In genomic region chr11:1830500-1831223, GRCh38 we compare ENCODE assay signal across 2 cellular contexts.
TF ChIP-seq lines count a peak whose summit lies in the region.

No MANE protein-coding gene starts in this region.

TF ChIP-seq in HEK293, 187 proteins besides CTCF, POLR2A, EP300 and RAD21:
- TF ChIP-seq GLIS2 (tag by site-specific recombination; IDR thresholded peaks at IDR 0.05) (peak; percentile 33; the same call in 1 of the 2 replicates), GLIS1 (tag by site-specific recombination; IDR thresholded peaks at IDR 0.05) (0 out of 2 replicates have a peak, but pooled peaks have one; percentile 37), ZIC2 (tag by site-specific recombination; IDR thresholded peaks at IDR 0.05) (peak; percentile 77), ZBTB10 (tag by site-specific recombination; IDR thresholded peaks at IDR 0.05) (peak; percentile 26; the same call in 1 of the 2 replicates), OVOL3 (tag by site-specific recombination; IDR thresholded peaks at IDR 0.05) (no peak), ZFHX2 (tag by site-specific recombination; conservative IDR thresholded peaks at IDR 0.05) (peak; percentile 42), ZNF585B (tag by site-specific recombination; IDR thresholded peaks at IDR 0.05) (no peak), ZNF366 (tag by site-specific recombination; conservative IDR thresholded peaks at IDR 0.05) (0 out of 2 replicates have a peak, but pooled peaks have one; percentile 12), BCL6B (tag by site-specific recombination; IDR thresholded peaks at IDR 0.05) (no peak)
- TF ChIP-seq, protein P1, sequence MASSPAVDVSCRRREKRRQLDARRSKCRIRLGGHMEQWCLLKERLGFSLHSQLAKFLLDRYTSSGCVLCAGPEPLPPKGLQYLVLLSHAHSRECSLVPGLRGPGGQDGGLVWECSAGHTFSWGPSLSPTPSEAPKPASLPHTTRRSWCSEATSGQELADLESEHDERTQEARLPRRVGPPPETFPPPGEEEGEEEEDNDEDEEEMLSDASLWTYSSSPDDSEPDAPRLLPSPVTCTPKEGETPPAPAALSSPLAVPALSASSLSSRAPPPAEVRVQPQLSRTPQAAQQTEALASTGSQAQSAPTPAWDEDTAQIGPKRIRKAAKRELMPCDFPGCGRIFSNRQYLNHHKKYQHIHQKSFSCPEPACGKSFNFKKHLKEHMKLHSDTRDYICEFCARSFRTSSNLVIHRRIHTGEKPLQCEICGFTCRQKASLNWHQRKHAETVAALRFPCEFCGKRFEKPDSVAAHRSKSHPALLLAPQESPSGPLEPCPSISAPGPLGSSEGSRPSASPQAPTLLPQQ (tag by site-specific recombination; IDR thresholded peaks at IDR 0.05): peak; percentile 53
TF ChIP-seq in HEK293: peak in this region for 7.

TF ChIP-seq in GM12878, 131 proteins besides CTCF, POLR2A, EP300 and RAD21:
- TF ChIP-seq NR2F1 (conservative IDR thresholded peaks at IDR 0.05) (peak; percentile 24; the same call in 1 of the 2 replicates), CHD1 (IDR thresholded peaks at IDR 0.05; ENCODE audit: low read depth, low read length) (peak; percentile 89; the same call in 1 of the 2 replicates), YBX1 (IDR thresholded peaks at IDR 0.05) (no peak), BHLHE40 (IDR thresholded peaks at IDR 0.05; ENCODE audit: borderline replicate concordance in 1 of 2, low read depth in 2 of 2, low read length in 1 of 2) (peak in 1 of 2 experiments; percentile 68; a peak in 2 of 4 replicates), NBN (IDR thresholded peaks at IDR 0.05) (no peak), TAF1 (IDR thresholded peaks at IDR 0.05; ENCODE audit: borderline replicate concordance, low read depth, low read length) (no peak), E2F8 (IDR thresholded peaks at IDR 0.05; ENCODE audit: low read depth, partially characterized antibody) (no peak), MTA2 (IDR thresholded peaks at IDR 0.05; ENCODE audit: low read depth) (no peak), ZZZ3 (IDR thresholded peaks at IDR 0.05; ENCODE audit: control insufficient read depth, insufficient read length, low read depth) (no peak), SMAD5 (IDR thresholded peaks at IDR 0.05; ENCODE audit: low read depth) (no peak), IKZF2 (IDR thresholded peaks at IDR 0.05) (0 out of 4 replicates have a peak, but pooled peaks have one; percentile 20 to 23), TBL1XR1 (IDR thresholded peaks at IDR 0.05; ENCODE audit: low read depth, low read length) (no peak), ZNF687 (IDR thresholded peaks at IDR 0.05) (no peak), MEF2B (IDR thresholded peaks at IDR 0.05; ENCODE audit: partially characterized antibody, poor library complexity, severe bottlenecking) (peak; percentile 57), MAX (IDR thresholded peaks at IDR 0.05; ENCODE audit: low read depth, low read length) (no peak), CREB1 (IDR thresholded peaks at IDR 0.05; ENCODE audit: low read depth) (no peak), IRF3 (IDR thresholded peaks at IDR 0.05) (no peak), ZNF207 (IDR thresholded peaks at IDR 0.05; ENCODE audit: borderline replicate concordance) (no peak), BMI1 (IDR thresholded peaks at IDR 0.05; ENCODE audit: borderline replicate concordance) (no peak), FOXK2 (IDR thresholded peaks at IDR 0.05) (no peak), DPF2 (IDR thresholded peaks at IDR 0.05) (peak; percentile 55; the same call in 1 of the 2 replicates), CBFB (IDR thresholded peaks at IDR 0.05; ENCODE audit: low read depth) (no peak), CUX1 (IDR thresholded peaks at IDR 0.05; ENCODE audit: insufficient replicate concordance, low read depth, low read length) (no peak), STAT1 (conservative IDR thresholded peaks at IDR 0.05) (no peak), IKZF1 (conservative IDR thresholded peaks at IDR 0.05) (peak; percentile 60), SUZ12 (IDR thresholded peaks at IDR 0.05; ENCODE audit: unreplicated experiment) (no peak)
- TF ChIP-seq, protein P2, sequence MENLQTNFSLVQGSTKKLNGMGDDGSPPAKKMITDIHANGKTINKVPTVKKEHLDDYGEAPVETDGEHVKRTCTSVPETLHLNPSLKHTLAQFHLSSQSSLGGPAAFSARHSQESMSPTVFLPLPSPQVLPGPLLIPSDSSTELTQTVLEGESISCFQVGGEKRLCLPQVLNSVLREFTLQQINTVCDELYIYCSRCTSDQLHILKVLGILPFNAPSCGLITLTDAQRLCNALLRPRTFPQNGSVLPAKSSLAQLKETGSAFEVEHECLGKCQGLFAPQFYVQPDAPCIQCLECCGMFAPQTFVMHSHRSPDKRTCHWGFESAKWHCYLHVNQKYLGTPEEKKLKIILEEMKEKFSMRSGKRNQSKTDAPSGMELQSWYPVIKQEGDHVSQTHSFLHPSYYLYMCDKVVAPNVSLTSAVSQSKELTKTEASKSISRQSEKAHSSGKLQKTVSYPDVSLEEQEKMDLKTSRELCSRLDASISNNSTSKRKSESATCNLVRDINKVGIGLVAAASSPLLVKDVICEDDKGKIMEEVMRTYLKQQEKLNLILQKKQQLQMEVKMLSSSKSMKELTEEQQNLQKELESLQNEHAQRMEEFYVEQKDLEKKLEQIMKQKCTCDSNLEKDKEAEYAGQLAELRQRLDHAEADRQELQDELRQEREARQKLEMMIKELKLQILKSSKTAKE (IDR thresholded peaks at IDR 0.05; ENCODE audit: low read depth, poor library complexity, severe bottlenecking): no peak
- TF ChIP-seq, protein P3, sequence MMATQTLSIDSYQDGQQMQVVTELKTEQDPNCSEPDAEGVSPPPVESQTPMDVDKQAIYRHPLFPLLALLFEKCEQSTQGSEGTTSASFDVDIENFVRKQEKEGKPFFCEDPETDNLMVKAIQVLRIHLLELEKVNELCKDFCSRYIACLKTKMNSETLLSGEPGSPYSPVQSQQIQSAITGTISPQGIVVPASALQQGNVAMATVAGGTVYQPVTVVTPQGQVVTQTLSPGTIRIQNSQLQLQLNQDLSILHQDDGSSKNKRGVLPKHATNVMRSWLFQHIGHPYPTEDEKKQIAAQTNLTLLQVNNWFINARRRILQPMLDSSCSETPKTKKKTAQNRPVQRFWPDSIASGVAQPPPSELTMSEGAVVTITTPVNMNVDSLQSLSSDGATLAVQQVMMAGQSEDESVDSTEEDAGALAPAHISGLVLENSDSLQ (IDR thresholded peaks at IDR 0.05): no peak
TF ChIP-seq in GM12878: peak in this region for 7.
